ENCODE assay signal across 8 cellular contexts in the genomic region with DNA sequence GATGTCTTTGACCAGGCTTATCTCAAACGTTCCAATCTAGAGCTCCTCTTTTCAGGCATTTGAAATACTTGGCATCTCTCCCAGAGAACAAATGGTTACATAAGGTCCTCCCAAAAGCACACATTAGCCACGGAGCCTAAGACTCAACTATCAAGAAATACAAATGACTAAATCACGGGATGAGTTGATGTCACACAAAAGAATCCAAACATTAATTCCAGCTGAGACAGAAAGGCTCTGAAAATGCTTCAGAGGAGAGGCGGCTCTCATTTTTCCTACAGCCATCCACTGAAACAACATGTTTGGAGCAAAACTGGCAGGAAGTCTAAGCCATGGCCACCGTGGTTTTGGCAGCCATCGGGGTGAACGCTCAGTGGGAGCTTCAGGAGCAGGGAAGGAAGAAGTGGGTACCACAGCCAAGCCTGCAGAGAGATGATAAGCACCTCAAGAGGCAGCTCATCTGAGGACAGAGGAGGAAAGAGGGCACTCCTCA.
A peak's percentile ranks its signal among the peaks of the same experiment; 100 is the strongest.
DNase-seq lines count a peak whose midpoint lies in the region; ATAC-seq and TF ChIP-seq lines count a peak whose summit lies in the region.

No MANE protein-coding gene starts in this region.

- peak overlapping the region; percentile 86 for H3K27ac Mint-ChIP-seq in mesothelial cell of epicardium
- H3K27ac Mint-ChIP-seq in natural killer cell treated with Interleukin-12 subunit alpha and Interleukin-12 subunit beta and Interleukin-15 and Interleukin-18, amount 100 ng/mL, for 72 hours = peak overlapping the region in 1 of 2 donors; percentile 33

- no peak for TF ChIP-seq CTCF in mesothelial cell of epicardium (IDR thresholded peaks at IDR 0.05; ENCODE audit: unreplicated experiment)

- H3K4me1 Mint-ChIP-seq in mesothelial cell of epicardium = peaks cover 23% of the 10 kb centered on the region
- H3K4me1 Mint-ChIP-seq in natural killer cell treated with Interleukin-12 subunit alpha and Interleukin-12 subunit beta and Interleukin-15 and Interleukin-18, amount 100 ng/mL, for 72 hours (ENCODE audit: low read depth in 2 of 2) = peaks cover 4 to 15% of the 10 kb centered on the region in 2 donors

- H3K27me3 Mint-ChIP-seq in mesothelial cell of epicardium (ENCODE audit: low read depth) = no peaks in the 10 kb centered on the region
- no peaks in the 10 kb centered on the region for H3K27me3 Mint-ChIP-seq in natural killer cell treated with Interleukin-12 subunit alpha and Interleukin-12 subunit beta and Interleukin-15 and Interleukin-18, amount 100 ng/mL, for 72 hours

- DNase-seq in ACHN = peak; percentile 51
- peak; percentile 57 for DNase-seq in NCI-H1694 treated with DMSO at 0.1 percent for 48 hours (lab: John Stamatoyannopoulos, UW)
- DNase-seq in caudate nucleus (lab: John Stamatoyannopoulos, UW) = peak in 16 of 61 donors; percentile 7 to 89 (median 28)
- DNase-seq in mesothelial cell of epicardium (ENCODE audit: low spot score in 2 of 2, unreplicated experiment in 2 of 2) = no peak
- DNase-seq in stimulated activated CD4-positive, alpha-beta T cell treated with anti-CD3 and anti-CD28 coated beads, Interleukin-12 subunit alpha, Interleukin-12 subunit beta, amount 100 ng/mL, for 4 hours = no peak
- DNase-seq in NOMO-1 (lab: John Stamatoyannopoulos, UW; ENCODE audit: unreplicated experiment in 2 of 2) = no peak
- no peak for DNase-seq in natural killer cell treated with Interleukin-12 subunit alpha and Interleukin-12 subunit beta and Interleukin-15 and Interleukin-18, amount 100 ng/mL, for 72 hours (ENCODE audit: low spot score)

- H3K4me3 Mint-ChIP-seq in mesothelial cell of epicardium = no peak overlapping the region
- no peak overlapping the region for H3K4me3 Mint-ChIP-seq in natural killer cell treated with Interleukin-12 subunit alpha and Interleukin-12 subunit beta and Interleukin-15 and Interleukin-18, amount 100 ng/mL, for 72 hours

- H3K36me3 Mint-ChIP-seq in mesothelial cell of epicardium = peaks cover 42% of the 10 kb centered on the region
- H3K36me3 Mint-ChIP-seq in natural killer cell treated with Interleukin-12 subunit alpha and Interleukin-12 subunit beta and Interleukin-15 and Interleukin-18, amount 100 ng/mL, for 72 hours = peaks cover 11% of the 10 kb centered on the region

- peak overlapping the region; percentile 63 for H3K27ac ChIP-seq in caudate nucleus (ENCODE audit: low read depth, low read length)

- in situ Hi-C loops in ACHN (cut with HindIII; ENCODE audit: low pct_ligation_motif_present, low pct_unique_long_range_greater_than_20kb, low sequenced_read_pairs) = no loop called here

- no peak for ATAC-seq in HG02623 (IDR thresholded peaks at IDR 0.05; ENCODE audit: unreplicated experiment)
- no peak for ATAC-seq in natural killer cell treated with Interleukin-12 subunit alpha and Interleukin-12 subunit beta and Interleukin-15 and Interleukin-18, amount 100 ng/mL, for 72 hours

- no peaks in the 10 kb centered on the region for H3K9me3 Mint-ChIP-seq in mesothelial cell of epicardium
- no peaks in the 10 kb centered on the region for H3K9me3 Mint-ChIP-seq in natural killer cell treated with Interleukin-12 subunit alpha and Interleukin-12 subunit beta and Interleukin-15 and Interleukin-18, amount 100 ng/mL, for 72 hours

Comparison
In these comparisons a context has a peak if more than half of its experiments do, and no peak if none do; other contexts are left out.
1. DNase-seq: peak in ACHN (single experiment) and NCI-H1694 treated with DMSO at 0.1 percent for 48 hours (single experiment); none in mesothelial cell of epicardium (0 of 2), stimulated activated CD4-positive, alpha-beta T cell treated with anti-CD3 and anti-CD28 coated beads, Interleukin-12 subunit alpha, Interleukin-12 subunit beta, amount 100 ng/mL, for 4 hours (single experiment), NOMO-1 (0 of 2) and natural killer cell treated with Interleukin-12 subunit alpha and Interleukin-12 subunit beta and Interleukin-15 and Interleukin-18, amount 100 ng/mL, for 72 hours (single experiment).